In genomic region chr17:47941246-47941997, GRCh38 we compare ENCODE assay signal across 8 cellular contexts. TPM values are rescaled to one million over a fixed set of nuclear protein-coding genes. Genes with fewer than 3 reads are reported as not detected.
A peak's percentile ranks its signal among the peaks of the same experiment; 100 is the strongest.
DNase-seq lines count a peak whose midpoint lies in the region; ATAC-seq and TF ChIP-seq lines count a peak whose summit lies in the region.

PNPO (plus strand) TSS chr17:47941571; CDS start chr17:47941676, 105 bp downstream.

- no peaks in the 10 kb centered on the region for H4K20me1 ChIP-seq in OCI-LY7 (ENCODE audit: insufficient read depth, low read length)

- H3K4me1 ChIP-seq in OCI-LY7 (ENCODE audit: insufficient read depth, low read length, poor library complexity, severe bottlenecking) (peaks cover 44% of the 10 kb centered on the region), mononuclear cell (ENCODE audit: insufficient read depth, low read length) (peaks cover 58% of the 10 kb centered on the region)

- H3K36me3 ChIP-seq in OCI-LY7 (ENCODE audit: insufficient read depth, low read length): peaks cover 23% of the 10 kb centered on the region

- H3K27me3 ChIP-seq in mononuclear cell (ENCODE audit: insufficient read depth, low read length): no peaks in the 10 kb centered on the region

- H3K4me3 ChIP-seq in OCI-LY7 (ENCODE audit: low read depth, low read length, poor library complexity, severe bottlenecking): peak within 1 kb of the TSS; percentile 84
- H3K4me3 ChIP-seq in epithelial cell of esophagus (ENCODE audit: low read length): peak within 1 kb of the TSS; percentile 80
- peak within 1 kb of the TSS; percentile 72 for H3K4me3 ChIP-seq in mononuclear cell (ENCODE audit: low read length)

- H3K27ac ChIP-seq in OCI-LY7 (ENCODE audit: low read depth, low read length, poor library complexity, severe bottlenecking): peak within 1 kb of the TSS; percentile 41

- ATAC-seq in GM21526 (IDR thresholded peaks at IDR 0.05; ENCODE audit: low FRiP score, unreplicated experiment): peak; percentile 82

- H3K9me2 ChIP-seq in OCI-LY7 (ENCODE audit: insufficient read depth, low read length): no peaks in the 10 kb centered on the region

- TF ChIP-seq CTCF in OCI-LY7 (conservative IDR thresholded peaks at IDR 0.05; ENCODE audit: low read length): peak; percentile 16; the same call in 1 of the 2 replicates
- peak; percentile 27 for TF ChIP-seq CTCF in epithelial cell of esophagus (IDR thresholded peaks at IDR 0.05; ENCODE audit: insufficient read depth, low read depth, low read length, missing control alignments)

- H3K9me3 ChIP-seq in OCI-LY7 (ENCODE audit: low read length) (no peaks in the 10 kb centered on the region), mononuclear cell (ENCODE audit: low read depth, low read length) (no peaks in the 10 kb centered on the region)

- H2AFZ ChIP-seq in OCI-LY7 (ENCODE audit: low read length): peak within 1 kb of the TSS; percentile 75

- peaks cover 20% of the 10 kb centered on the region for H3K79me2 ChIP-seq in OCI-LY7 (ENCODE audit: insufficient read depth, low read depth, low read length)

- peak within 1 kb of the TSS; percentile 98 for H3K4me2 ChIP-seq in OCI-LY7 (ENCODE audit: low read length)

- intact Hi-C loops in OCI-LY7 (cut with micrococcal nuclease; ENCODE audit: unreplicated experiment): loop anchor here (1.0 to 2.0 kb wide), 2 partner anchors 29 to 45 kb away; partner anchors contain the start of genes CDK5RAP3 and SP2

- CTCF ChIA-PET in OCI-LY7 (lab: Charles Lee; ENCODE audit: unreplicated experiment): interaction anchor here (0.6 to 1.2 kb wide), 2 partner anchors 8 to 31 kb away, joined by 3 to 4 read pairs; no protein-coding TSS in a partner anchor

- no TSS peak for BruUV-seq in OCI-LY7 (replicated peaks; lab: Mats Ljungman, UMichigan)

- POLR2A ChIA-PET in OCI-LY7 (lab: Charles Lee): interaction anchor here (0.6 to 1.6 kb wide), 6 partner anchors 8 to 922 kb away, joined by 3 to 5 read pairs (median 3); no protein-coding TSS in a partner anchor

- peak; percentile 96 for DNase-seq in DMS 273 treated with DMSO at 0.1 percent for 48 hours (lab: John Stamatoyannopoulos, UW)
- peak; percentile 96 for DNase-seq in HuH-7.5 (ENCODE audit: low spot score)
- peak; percentile 97 for DNase-seq in OCI-LY7 (ENCODE audit: low spot score)
- peak; percentile 93 for DNase-seq in activated T-cell treated with anti-CD3 and anti-CD28 coated beads for 24 hours (ENCODE audit: low read depth)
- DNase-seq in epithelial cell of esophagus (ENCODE audit: low read depth): peak; percentile 99
- peak; percentile 65 to 86 for DNase-seq in stimulated activated CD8-positive, alpha-beta memory T cell treated with anti-CD3 and anti-CD28 coated beads, Interleukin-4, amount 100 ng/mL, for 1 hour (ENCODE audit: low read depth in 2 of 2, low spot score in 1 of 2)

RNA-seq across cellular contexts. Expression of gene PNPO, which starts in this region (rescaled TPM):
- 14.0 and 14.7 TPM in 2 replicates for total RNA-seq in OCI-LY7 (2014; rRNA removed; shearing (Covaris generic))
- 30.4 and 33.8 TPM in 2 replicates for total RNA-seq in OCI-LY7 (2022)
- total RNA-seq in mononuclear cell: 6.6 TPM

Comparison
In these comparisons a context has a peak if more than half of its experiments do, and no peak if none do; other contexts are left out.
1. Peak in every context shown above with its lines: DNase-seq, ATAC-seq, H3K4me3 ChIP-seq and H3K27ac ChIP-seq.